ENCODE assay signal across 11 cellular contexts in the genomic region with DNA sequence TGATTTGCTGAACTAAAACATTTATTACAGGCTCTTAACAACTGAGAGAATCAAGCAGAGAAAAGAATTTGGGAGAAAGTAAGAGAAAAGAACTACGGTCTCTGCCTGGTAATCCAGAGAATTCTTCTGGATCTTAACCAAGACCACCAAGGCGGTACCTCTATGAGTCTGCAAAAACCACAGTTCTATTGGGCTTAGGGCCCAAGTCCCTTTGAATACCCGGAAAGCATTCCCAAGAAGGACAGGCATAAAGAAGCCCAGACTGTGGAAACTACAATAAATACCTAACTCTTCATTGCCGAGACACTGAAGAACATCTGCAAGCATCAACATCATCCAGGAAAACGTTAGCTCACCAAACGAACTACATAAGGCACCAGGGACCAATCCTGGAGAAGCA.
"Had no signal": no experiment of that assay in that cellular context is flagged by ENCODE, and none has a peak within 500 bp of the region (broad histone marks: within the 10 kb centered on the region; RNA-seq: fewer than 3 reads in every experiment).

No MANE protein-coding gene starts in this region.

- H3K9ac ChIP-seq: GM23248 had no signal

- ATAC-seq: GM23338, HCT116 had no signal

- H3K27ac ChIP-seq: GM23248 had no signal

- H2AFZ ChIP-seq: GM23248, GM23338 had no signal

- H3K4me3 ChIP-seq: GM23248, GM23338, HAP-1 had no signal

- H3K4me2 ChIP-seq: GM23338 had no signal

- FAIRE-seq: H1, H54 had no signal

- H3K36me3 ChIP-seq: HAP-1 had no signal

- H3K9me3 ChIP-seq: HAP-1 had no signal

- DNase-seq: GM23248, GOT3, H7, H9, HCEC 1CT, HFFc6 had no signal
